ENCODE assay signal across 10 cellular contexts in the genomic region with DNA sequence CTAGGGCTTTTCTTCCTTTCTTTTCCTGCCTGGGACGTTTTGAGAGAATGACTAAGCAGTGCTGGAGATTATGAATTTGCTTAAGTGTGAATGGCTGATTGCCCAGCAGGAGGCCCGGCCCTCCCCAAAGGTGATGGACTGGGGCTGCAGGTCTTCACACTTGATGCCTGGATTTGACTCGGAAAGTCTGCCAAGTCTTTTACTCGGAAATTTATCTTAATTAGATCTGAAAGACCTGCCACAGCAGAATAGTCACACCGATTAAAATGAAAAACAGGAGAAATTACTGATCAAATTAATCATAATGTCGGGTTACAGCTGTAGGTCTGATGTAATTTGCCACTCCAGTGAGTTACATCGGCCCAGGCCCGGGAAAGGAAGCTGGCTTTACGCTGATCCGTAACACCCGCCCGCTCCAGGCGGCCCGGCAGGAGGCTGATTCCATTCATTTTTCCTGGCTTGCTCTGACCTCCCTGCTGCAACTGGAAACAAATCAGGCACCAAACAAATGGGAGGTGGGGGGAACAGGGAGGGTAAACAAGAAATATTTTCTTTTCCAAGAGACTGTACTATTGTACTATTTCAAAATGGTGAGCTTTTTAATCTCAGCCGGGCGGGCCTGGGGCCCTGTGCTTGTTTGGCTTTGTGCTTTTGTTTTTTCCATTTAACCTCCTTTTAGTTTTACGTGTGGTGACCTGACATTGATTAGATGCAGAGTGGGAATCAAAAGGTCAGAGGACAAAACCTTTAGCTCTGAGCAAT.
DNase-seq lines count a peak whose midpoint lies in the region; ATAC-seq lines count a peak whose summit lies in the region.
"Had no signal": no experiment of that assay in that cellular context is flagged by ENCODE, and none has a peak within 500 bp of the region (broad histone marks: within the 10 kb centered on the region; RNA-seq: fewer than 3 reads in every experiment).

No MANE protein-coding gene starts in this region.

- ATAC-seq in HG03354 (IDR thresholded peaks at IDR 0.05; ENCODE audit: poor library complexity, severe bottlenecking, unreplicated experiment): no peak
- ATAC-seq: left colon had no signal

- DNase-seq in AG20443 (ENCODE audit: low spot score) (peak; percentile 84), NCI-H2081 treated with DMSO at 0.1 percent for 48 hours (lab: John Stamatoyannopoulos, UW) (peak; percentile 83), ecto neural progenitor cell (ENCODE audit: low spot score) (peak; percentile 79), lung microvascular endothelial cell (ENCODE audit: low read depth in 2 of 2) (peak; percentile 28 to 54), GF-D8 (lab: John Stamatoyannopoulos, UW) (no peak), NCI-H1436 treated with DMSO at 0.1 percent for 48 hours (lab: John Stamatoyannopoulos, UW) (no peak)
- DNase-seq in activated effector memory CD4-positive, alpha-beta T cell treated with Interleukin-2 at 50 U/mL for 16 hours: no peak
- DNase-seq: CD4-positive, alpha-beta memory T cell had no signal

Comparison
In these comparisons a context has a peak if more than half of its experiments do, and no peak if none do; other contexts are left out.
1. DNase-seq: peak in AG20443 (single experiment), NCI-H2081 treated with DMSO at 0.1 percent for 48 hours (single experiment), ecto neural progenitor cell (single experiment) and lung microvascular endothelial cell (2 of 2); none in activated effector memory CD4-positive, alpha-beta T cell treated with Interleukin-2 at 50 U/mL for 16 hours (single experiment), GF-D8 (single experiment) and NCI-H1436 treated with DMSO at 0.1 percent for 48 hours (single experiment).